Comparison of ENCODE assay signal across 9 cellular contexts in genomic region chr12:103858953-103859601, GRCh38. TPM values are rescaled to one million over a fixed set of nuclear protein-coding genes. Genes with fewer than 3 reads are reported as not detected.
DNase-seq lines count a peak whose midpoint lies in the region; ATAC-seq and TF ChIP-seq lines count a peak whose summit lies in the region.
"Had no signal": no experiment of that assay in that cellular context is flagged by ENCODE, and none has a peak within 500 bp of the region (broad histone marks: within the 10 kb centered on the region; RNA-seq: fewer than 3 reads in every experiment).

No MANE protein-coding gene starts in this region.

- H3K27ac ChIP-seq in gastroesophageal sphincter: peak overlapping the region; percentile 92 to 100 (median 96)
- peak overlapping the region; percentile 86 to 99 (median 94) for H3K27ac ChIP-seq in sigmoid colon

- WGBS in gastroesophageal sphincter (ENCODE audit: low coverage in 1 of 2), 2 donors: 23 to 33% methylated on average over 1 to 10 of the region's 10 CpGs
- 19 to 62% methylated on average over 10 of the region's 10 CpGs for WGBS in sigmoid colon, 2 donors

- H3K4me3 ChIP-seq in gastroesophageal sphincter (no peak overlapping the region), sigmoid colon (no peak overlapping the region)

- H3K9me3 ChIP-seq in gastroesophageal sphincter: no peaks in the 10 kb centered on the region
- no peaks in the 10 kb centered on the region for H3K9me3 ChIP-seq in sigmoid colon

- TF ChIP-seq CTCF in gastroesophageal sphincter (IDR thresholded peaks at IDR 0.05) (peak in 2 of 4 experiments; percentile 14 to 27), sigmoid colon (IDR thresholded peaks at IDR 0.05) (no peak)

- TF ChIP-seq POLR2A in gastroesophageal sphincter (IDR thresholded peaks at IDR 0.05) (peak; percentile 27 to 39), sigmoid colon (IDR thresholded peaks at IDR 0.05) (peak; percentile 33 to 62)

- H3K9me3 Mint-ChIP-seq in T-helper 2 cell treated with Interferon-gamma antibody and Interleukin-4, amounts not matched to agents 5 μg/mL and 100 μg/mL, for 36 hours: no peaks in the 10 kb centered on the region
- H3K9me3 Mint-ChIP-seq: activated B cell treated with CpG ODN at 0.5 μM for 24 hours had no signal

- no peak overlapping the region for H3K27ac Mint-ChIP-seq in T-helper 2 cell treated with Interferon-gamma antibody and Interleukin-4, amounts not matched to agents 5 μg/mL and 100 μg/mL, for 36 hours
- H3K27ac Mint-ChIP-seq: activated B cell treated with CpG ODN at 0.5 μM for 24 hours had no signal

- H3K27me3 Mint-ChIP-seq in T-helper 2 cell treated with Interferon-gamma antibody and Interleukin-4, amounts not matched to agents 5 μg/mL and 100 μg/mL, for 36 hours (ENCODE audit: low read depth): peaks cover 9% of the 10 kb centered on the region
- H3K27me3 Mint-ChIP-seq: activated B cell treated with CpG ODN at 0.5 μM for 24 hours had no signal

- H3K4me1 ChIP-seq in gastroesophageal sphincter (peaks cover 17 to 92% (median 30%) of the 10 kb centered on the region in 3 donors), sigmoid colon (peaks cover 0 to 93% (median 91%) of the 10 kb centered on the region in 4 donors)

- intact Hi-C loops in sigmoid colon (cut with DNase I): no loop called here

- H3K36me3 ChIP-seq in gastroesophageal sphincter: no peaks in the 10 kb centered on the region
- no peaks in the 10 kb centered on the region for H3K36me3 ChIP-seq in sigmoid colon

- no peaks in the 10 kb centered on the region for H3K27me3 ChIP-seq in gastroesophageal sphincter
- H3K27me3 ChIP-seq in sigmoid colon: no peaks in the 10 kb centered on the region

- no peaks in the 10 kb centered on the region for H3K4me1 Mint-ChIP-seq in T-helper 2 cell treated with Interferon-gamma antibody and Interleukin-4, amounts not matched to agents 5 μg/mL and 100 μg/mL, for 36 hours (ENCODE audit: low read depth)
- H3K4me1 Mint-ChIP-seq: activated B cell treated with CpG ODN at 0.5 μM for 24 hours had no signal

- no peak overlapping the region for H3K4me3 Mint-ChIP-seq in T-helper 2 cell treated with Interferon-gamma antibody and Interleukin-4, amounts not matched to agents 5 μg/mL and 100 μg/mL, for 36 hours
- H3K4me3 Mint-ChIP-seq: activated B cell treated with CpG ODN at 0.5 μM for 24 hours had no signal

- no peaks in the 10 kb centered on the region for H3K36me3 Mint-ChIP-seq in T-helper 2 cell treated with Interferon-gamma antibody and Interleukin-4, amounts not matched to agents 5 μg/mL and 100 μg/mL, for 36 hours (ENCODE audit: low read depth)

- DNase-seq in EL: peak; percentile 97
- peak; percentile 89 for DNase-seq in SW480 (ENCODE audit: low spot score)
- DNase-seq in sigmoid colon: peak; percentile 98
- no peak for DNase-seq in activated CD4-positive, CD25-positive, alpha-beta regulatory T cell (lab: John Stamatoyannopoulos, UW)
- DNase-seq in T-helper 2 cell treated with Interferon-gamma antibody and Interleukin-4, amounts not matched to agents 5 μg/mL and 100 μg/mL, for 36 hours (ENCODE audit: low spot score): no peak
- DNase-seq in NCI-H1417 treated with DMSO at 0.1 percent for 48 hours (lab: John Stamatoyannopoulos, UW): no peak
- DNase-seq: activated B cell treated with CpG ODN at 0.5 μM for 24 hours had no signal

- TF ChIP-seq EP300 in gastroesophageal sphincter (IDR thresholded peaks at IDR 0.05) (peak; percentile 88), sigmoid colon (IDR thresholded peaks at IDR 0.05) (peak; percentile 94 to 100 (median 99))

- peak; percentile 99 for ATAC-seq in gastroesophageal sphincter
- no peak for ATAC-seq in HG02885 (IDR thresholded peaks at IDR 0.05; ENCODE audit: poor library complexity, unreplicated experiment)

RNA-seq across cellular contexts. Expression of gene NT5DC3, which starts 18.0 kb away (rescaled TPM):
- total RNA-seq in gastroesophageal sphincter: 100 to 1,000 TPM in 3 of 4 donors, 10 to 100 TPM in 1; 64.5 to 185 (median 131) TPM
- total RNA-seq in sigmoid colon: 100 to 1,000 TPM; 179 to 346 (median 240) TPM
- 1 to 10 TPM in 2 of 3 donors, under 1 TPM in 1; 0.23 to 6.8 (median 1.8) TPM for polyA plus RNA-seq in sigmoid colon

Comparison
In these comparisons a context has a peak if more than half of its experiments do, and no peak if none do; other contexts are left out.
1. DNase-seq: peak in EL (single experiment), SW480 (single experiment) and sigmoid colon (single experiment); none in activated CD4-positive, CD25-positive, alpha-beta regulatory T cell (0 of 4), T-helper 2 cell treated with Interferon-gamma antibody and Interleukin-4, amounts not matched to agents 5 μg/mL and 100 μg/mL, for 36 hours (single experiment) and NCI-H1417 treated with DMSO at 0.1 percent for 48 hours (single experiment).